ENCODE assay signal across 24 cellular contexts in the genomic region with DNA sequence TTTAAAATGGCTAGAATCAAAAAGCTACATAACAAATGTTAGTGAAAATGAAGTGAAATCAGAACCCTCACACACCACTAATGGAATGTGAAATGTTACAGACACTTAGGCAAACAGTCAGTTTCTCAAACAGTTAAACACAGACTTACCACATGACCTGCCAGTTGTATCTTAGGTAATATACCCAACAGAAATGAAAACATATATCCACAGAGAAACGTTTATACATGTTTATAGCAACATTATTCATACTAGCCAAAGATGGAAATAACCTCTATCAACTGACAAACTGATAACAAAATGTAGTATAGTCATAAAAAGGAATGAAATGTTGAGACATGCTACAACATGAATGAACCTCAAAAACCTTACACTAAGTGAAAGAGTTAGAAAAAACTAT.
DNase-seq lines count a peak whose midpoint lies in the region; ATAC-seq, FAIRE-seq and TF ChIP-seq lines count a peak whose summit lies in the region.
"Had no signal": no experiment of that assay in that cellular context is flagged by ENCODE, and none has a peak within 500 bp of the region (broad histone marks: within the 10 kb centered on the region; RNA-seq: fewer than 3 reads in every experiment).

No MANE protein-coding gene starts in this region.

- CTCF ChIA-PET in MCF 10A (lab: Yijun Ruan, JAX) = no interaction called here

- no peaks in the 10 kb centered on the region for H3K36me3 Mint-ChIP-seq in MCF 10A (ENCODE audit: insufficient read depth, unreplicated experiment)
- H3K36me3 Mint-ChIP-seq: CD4-positive, CD25-positive, alpha-beta regulatory T cell; CD8-positive, alpha-beta T cell had no signal

- intact Hi-C loops in MCF 10A (cut with micrococcal nuclease) (no loop called here), breast epithelium (cut with DNase I; ENCODE audit: low total_unique reads) (no loop called here), cardiac septum (cut with DNase I) (no loop called here)

- peaks cover 24% of the 10 kb centered on the region for H3K4me1 Mint-ChIP-seq in MCF 10A (ENCODE audit: insufficient read depth, unreplicated experiment)
- H3K4me1 Mint-ChIP-seq: B cell; CD4-positive, CD25-positive, alpha-beta regulatory T cell had no signal

- peak; percentile 75 for ATAC-seq in foreskin keratinocyte
- ATAC-seq: CD8-positive, alpha-beta T cell had no signal

- no peak for TF ChIP-seq CTCF in MCF 10A (IDR thresholded peaks at IDR 0.05; ENCODE audit: unreplicated experiment)
- TF ChIP-seq CTCF in breast epithelium (IDR thresholded peaks at IDR 0.05) = no peak
- TF ChIP-seq CTCF in bronchial epithelial cell (IDR thresholded peaks at IDR 0.05; ENCODE audit: insufficient read depth, low read length, severe bottlenecking) = no peak
- TF ChIP-seq CTCF in foreskin keratinocyte (conservative IDR thresholded peaks at IDR 0.05) = no peak

- POLR2A ChIA-PET in MCF 10A (lab: Yijun Ruan, JAX) = no interaction called here

- no peak for DNase-seq in MCF 10A (ENCODE audit: unreplicated experiment)
- DNase-seq in breast epithelium (ENCODE audit: low spot score in 2 of 2) = no peak
- peak; percentile 95 for DNase-seq in bronchial epithelial cell (ENCODE audit: low read depth)
- peak; percentile 87 to 90 for DNase-seq in foreskin keratinocyte
- no peak for DNase-seq in cardiac septum (ENCODE audit: low spot score)
- DNase-seq in foreskin melanocyte = no peak
- DNase-seq in stimulated activated CD4-positive, alpha-beta T cell treated with anti-CD3 and anti-CD28 coated beads, Interleukin-15, amount 100 ng/mL, for 24 hours = no peak
- DNase-seq: Caco-2; CD4-positive, CD25-positive, alpha-beta regulatory T cell; CD8-positive, alpha-beta T cell; DMS153; DND-41; GM23248; H7; HCEC 1CT had no signal

- no peaks in the 10 kb centered on the region for H3K9me3 ChIP-seq in breast epithelium
- H3K9me3 ChIP-seq: Caco-2 had no signal

- TF ChIP-seq POLR2A in breast epithelium (IDR thresholded peaks at IDR 0.05) = no peak

- no peak overlapping the region for H3K4me3 ChIP-seq in breast epithelium
- H3K4me3 ChIP-seq in bronchial epithelial cell (ENCODE audit: low read depth, low read length) = no peak overlapping the region
- H3K4me3 ChIP-seq: BLaER1, GM23248 had no signal

- no peak for FAIRE-seq in bronchial epithelial cell (lab: Jason Lieb, UNC)
- FAIRE-seq: A204.1, G401.6, GM12892, GM19239, H1 had no signal

- H3K27me3 ChIP-seq in breast epithelium (no peaks in the 10 kb centered on the region), bronchial epithelial cell (ENCODE audit: control insufficient read depth, insufficient read depth, low read length) (no peaks in the 10 kb centered on the region), foreskin keratinocyte (no peaks in the 10 kb centered on the region)
- H3K27me3 ChIP-seq: BLaER1 had no signal

- peaks cover 20% of the 10 kb centered on the region for H3K9me3 Mint-ChIP-seq in MCF 10A (ENCODE audit: unreplicated experiment)

- no TSS peak for BruUV-seq in MCF 10A (replicated peaks; lab: Mats Ljungman, UMichigan)

- H3K36me3 ChIP-seq in breast epithelium (no peaks in the 10 kb centered on the region), bronchial epithelial cell (ENCODE audit: control insufficient read depth, insufficient read depth, low read length) (no peaks in the 10 kb centered on the region)
- H3K36me3 ChIP-seq: BLaER1 had no signal

- no peaks in the 10 kb centered on the region for H3K4me1 ChIP-seq in breast epithelium
- H3K4me1 ChIP-seq in foreskin keratinocyte = peaks cover 21% of the 10 kb centered on the region
- H3K4me1 ChIP-seq: BLaER1, Caco-2 had no signal

- H3K27ac Mint-ChIP-seq in MCF 10A (ENCODE audit: low read depth, unreplicated experiment) = peak overlapping the region; percentile 74
- H3K27ac Mint-ChIP-seq: B cell; CD8-positive, alpha-beta T cell had no signal

- H3K27ac ChIP-seq in breast epithelium (no peak overlapping the region), foreskin keratinocyte (peak overlapping the region; percentile 66)
- H3K27ac ChIP-seq: 22Rv1, BLaER1, C4-2B, GM23248 had no signal

- no peak overlapping the region for H3K4me3 Mint-ChIP-seq in MCF 10A (ENCODE audit: unreplicated experiment)
- H3K4me3 Mint-ChIP-seq: B cell; CD4-positive, CD25-positive, alpha-beta regulatory T cell; CD8-positive, alpha-beta T cell had no signal

- H3K27me3 Mint-ChIP-seq in MCF 10A (ENCODE audit: insufficient read depth, unreplicated experiment) = no peaks in the 10 kb centered on the region
- H3K27me3 Mint-ChIP-seq: CD4-positive, CD25-positive, alpha-beta regulatory T cell had no signal

Comparison
In these comparisons a context has a peak if more than half of its experiments do, and no peak if none do; other contexts are left out.
1. DNase-seq: peak in bronchial epithelial cell (single experiment) and foreskin keratinocyte (2 of 2); none in MCF 10A (single experiment), breast epithelium (0 of 2), cardiac septum (single experiment), foreskin melanocyte (single experiment) and stimulated activated CD4-positive, alpha-beta T cell treated with anti-CD3 and anti-CD28 coated beads, Interleukin-15, amount 100 ng/mL, for 24 hours (single experiment).